In genomic region chrX:46759645-46759974, GRCh38 we compare ENCODE assay signal across 8 cellular contexts. TPM values are rescaled to one million over a fixed set of nuclear protein-coding genes. Genes with fewer than 3 reads are reported as not detected.
DNase-seq lines count a peak whose midpoint lies in the region; ATAC-seq, FAIRE-seq and TF ChIP-seq lines count a peak whose summit lies in the region.

No MANE protein-coding gene starts in this region.

- H3K27me3 Mint-ChIP-seq in activated T-helper 17 cell treated with anti-CD3 and anti-CD28 coated beads, Interleukin-2, amount 50 U/mL, for 72 hours, result no peaks in the 10 kb centered on the region

- ATAC-seq in A549 (peak; percentile 22 to 63; a peak in 5 of 6 replicates), HG03066 (IDR thresholded peaks at IDR 0.05; ENCODE audit: low read depth, unreplicated experiment) (peak; percentile 1), left colon (peak; percentile 3), left lobe of liver (no peak), GM18517 (IDR thresholded peaks at IDR 0.05; ENCODE audit: unreplicated experiment) (no peak)
- peak; percentile 5 for ATAC-seq in activated T-helper 17 cell treated with anti-CD3 and anti-CD28 coated beads, Interleukin-2, amount 50 U/mL, for 72 hours (replicated peaks)

- no peak for FAIRE-seq in A549 (lab: Jason Lieb, UNC)

- no peak for TF ChIP-seq CTCF in A549 (IDR thresholded peaks at IDR 0.05)

- H3K4me1 ChIP-seq in A549, result peaks cover 23% of the 10 kb centered on the region

- DNase-seq in A549 (ENCODE audit: low read depth in 1 of 2, low spot score in 1 of 2) (no peak), left colon (no peak), left lobe of liver (ENCODE audit: low spot score) (no peak), NCI-H2196 treated with DMSO at 0.1 percent for 48 hours (lab: John Stamatoyannopoulos, UW; ENCODE audit: unreplicated experiment) (no peak), NCI-H2081 (lab: John Stamatoyannopoulos, UW) (no peak)

- peak overlapping the region; percentile 93 for H3K4me2 ChIP-seq in A549

- no peaks in the 10 kb centered on the region for H3K4me1 Mint-ChIP-seq in activated T-helper 17 cell treated with anti-CD3 and anti-CD28 coated beads, Interleukin-2, amount 50 U/mL, for 72 hours

- H3K27ac ChIP-seq in A549, result peak overlapping the region; percentile 87 to 93

- intact Hi-C loops in left colon (cut with DNase I, micrococcal nuclease), result no loop called here

- POLR2A ChIA-PET in A549 (lab: Yijun Ruan, JAX), result interaction anchor here (0.7 to 1.4 kb wide), 2 partner anchors 33 to 37 kb away, joined by 3 to 4 read pairs; no protein-coding TSS in a partner anchor

- H3K9me3 ChIP-seq in A549, result peaks cover 7% of the 10 kb centered on the region; the same call in 1 of the 3 replicates

- WGBS in A549 (ENCODE audit: missing lambda C conversion rate), result 36% methylated on average over 3 of the region's 4 CpGs

- TF ChIP-seq POLR2A in A549 (IDR thresholded peaks at IDR 0.05; ENCODE audit: low read length), result no peak

- peak overlapping the region; percentile 52 for H3K27ac Mint-ChIP-seq in activated T-helper 17 cell treated with anti-CD3 and anti-CD28 coated beads, Interleukin-2, amount 50 U/mL, for 72 hours

- peak overlapping the region; percentile 89 for H3K4me3 ChIP-seq in A549

- no peaks in the 10 kb centered on the region for H3K36me3 Mint-ChIP-seq in activated T-helper 17 cell treated with anti-CD3 and anti-CD28 coated beads, Interleukin-2, amount 50 U/mL, for 72 hours (ENCODE audit: low read depth)

- TF ChIP-seq RAD21 in A549 (conservative IDR thresholded peaks at IDR 0.05 in 1 of 2, IDR thresholded peaks at IDR 0.05 in 1 of 2), result 0 out of 5 replicates have a peak, but pooled peaks of 1 of the 2 experiments have one; percentile 6

- H3K4me3 Mint-ChIP-seq in activated T-helper 17 cell treated with anti-CD3 and anti-CD28 coated beads, Interleukin-2, amount 50 U/mL, for 72 hours, result peak overlapping the region; percentile 75

- CTCF ChIA-PET in A549 (lab: Yijun Ruan, JAX), result interaction anchor here (0.7 to 7.1 kb wide), 11 partner anchors 9 to 335 kb away, joined by 3 to 183 read pairs (median 4); partner anchors contain the start of gene RP2

- no peak for TF ChIP-seq EP300 in A549 (IDR thresholded peaks at IDR 0.05)

- H3K9me3 Mint-ChIP-seq in activated T-helper 17 cell treated with anti-CD3 and anti-CD28 coated beads, Interleukin-2, amount 50 U/mL, for 72 hours, result no peaks in the 10 kb centered on the region

TF ChIP-seq in A549, 52 proteins besides CTCF, POLR2A, EP300 and RAD21:
- TF ChIP-seq SMC3 (IDR thresholded peaks at IDR 0.05) (no peak), TFCP2L1 (CRISPR knock-in tag; IDR thresholded peaks at IDR 0.05) (no peak), KDM5A (IDR thresholded peaks at IDR 0.05) (no peak), USF2 (IDR thresholded peaks at IDR 0.05) (no peak), JUN (IDR thresholded peaks at IDR 0.05) (no peak), EHF (CRISPR knock-in tag; IDR thresholded peaks at IDR 0.05) (no peak), FOSB (CRISPR knock-in tag; IDR thresholded peaks at IDR 0.05) (no peak), REST (IDR thresholded peaks at IDR 0.05) (no peak), PHF8 (IDR thresholded peaks at IDR 0.05; ENCODE audit: borderline replicate concordance, low read depth) (no peak)

RNA-seq across cellular contexts. Expression of gene SLC9A7, which starts 0.7 kb away (rescaled TPM):
- polyA plus RNA-seq in A549 (2011; rRNA removed) (21.1 and 22.3 TPM in 2 replicates), A549 (2017; fragmentation: RNase III; extraction: RNeasy Plus Mini Kit Qiagen cat#74134 plus additional on column Dnase treatment) (9.8 to 11.4 TPM (median 11.2 TPM) in 3 replicates)
- polyA plus RNA-seq in A549 (2012; cell fraction: cytosol; rRNA removed), result 8.7 and 9.3 TPM in 2 replicates
- 10.7 and 11.1 TPM in 2 replicates for polyA plus RNA-seq in A549 (2012; cell fraction: nucleus; rRNA removed)
- polyA minus RNA-seq in A549 (2011; rRNA and poly(A)+ RNA removed), result 54.4 and 77.5 TPM in 2 replicates
- total RNA-seq in activated T-helper 17 cell treated with anti-CD3 and anti-CD28 coated beads, Interleukin-2, amount 50 U/mL, for 72 hours, result 10 to 100 TPM; 10.0 to 13.3 TPM
- total RNA-seq in left colon (1 to 10 TPM in 1 of 2 donors, under 1 TPM in 1; 0.95 to 1.9 TPM), left lobe of liver (8.6 TPM)

Comparison
In these comparisons a context has a peak if more than half of its experiments do, and no peak if none do; other contexts are left out.
1. ATAC-seq: peak in A549 (2 of 2), HG03066 (single experiment), activated T-helper 17 cell treated with anti-CD3 and anti-CD28 coated beads, Interleukin-2, amount 50 U/mL, for 72 hours (single experiment) and left colon (single experiment); none in left lobe of liver (single experiment) and GM18517 (single experiment).